In genomic region chr5:163705983-163706771, GRCh38 we compare ENCODE assay signal across 17 cellular contexts.
DNase-seq lines count a peak whose midpoint lies in the region; ATAC-seq and TF ChIP-seq lines count a peak whose summit lies in the region.
"Had no signal": no experiment of that assay in that cellular context is flagged by ENCODE, and none has a peak within 500 bp of the region (broad histone marks: within the 10 kb centered on the region; RNA-seq: fewer than 3 reads in every experiment).

No MANE protein-coding gene starts in this region.

- H3K27ac ChIP-seq in gastrocnemius medialis = no peak overlapping the region
- H3K27ac ChIP-seq: BLaER1 treated with 17β-estradiol and CSF1 and Interleukin-3, amounts not matched to agents 10 nM and 100 nM; parathyroid adenoma had no signal

- H3K4me3 ChIP-seq in AG09309 (ENCODE audit: control insufficient read depth, low read depth, low read length) (no peak overlapping the region), cardiac fibroblast (replicated peaks in 1 of 2; ENCODE audit: low read depth in 2 of 2, low read length in 2 of 2) (no peak overlapping the region), gastrocnemius medialis (no peak overlapping the region)
- H3K4me3 ChIP-seq: BLaER1 treated with 17β-estradiol and CSF1 and Interleukin-3, amounts not matched to agents 10 nM and 100 nM; GM12878; mucosa of descending colon had no signal

- H3K4me1 ChIP-seq in gastrocnemius medialis = no peaks in the 10 kb centered on the region
- H3K4me1 ChIP-seq: BLaER1 treated with 17β-estradiol and CSF1 and Interleukin-3, amounts not matched to agents 10 nM and 100 nM; parathyroid adenoma had no signal

- H3K36me3 ChIP-seq in gastrocnemius medialis = no peaks in the 10 kb centered on the region
- H3K36me3 ChIP-seq: BLaER1 treated with 17β-estradiol and CSF1 and Interleukin-3, amounts not matched to agents 10 nM and 100 nM had no signal

- intact Hi-C loops in gastrocnemius medialis (cut with DNase I; ENCODE audit: low total_unique reads) = no loop called here

- TF ChIP-seq CTCF in AG09309 (IDR thresholded peaks at IDR 0.05; ENCODE audit: control insufficient read depth, insufficient read depth, low read depth, low read length, missing control alignments) (no peak), cardiac fibroblast (IDR thresholded peaks at IDR 0.05; ENCODE audit: low read depth, low read length) (no peak), gastrocnemius medialis (IDR thresholded peaks at IDR 0.05 in 4 of 5, conservative IDR thresholded peaks at IDR 0.05 in 1 of 5) (no peak)

- peak; percentile 20 for DNase-seq in AG09309 (ENCODE audit: low read depth)
- DNase-seq in LHCN-M2 (ENCODE audit: low read depth) = peak; percentile 7
- peak; percentile 33 to 46 for DNase-seq in cardiac fibroblast (ENCODE audit: low read depth in 2 of 2)
- DNase-seq in lung microvascular endothelial cell (ENCODE audit: low read depth in 2 of 2) = peak; percentile 18 to 81
- no peak for DNase-seq in gastrocnemius medialis
- no peak for DNase-seq in globus pallidus (ENCODE audit: low spot score)
- no peak for DNase-seq in kidney tubule cell (ENCODE audit: low spot score)
- DNase-seq: activated CD4-positive, alpha-beta T cell treated with anti-CD3 and anti-CD28 coated beads for 36 hours; activated naive CD8-positive, alpha-beta T cell treated with anti-CD3 and anti-CD28 coated beads for 36 hours; DND-41; mucosa of descending colon; NCI-H187 treated with DMSO at 0.1 percent for 48 hours had no signal

- in situ Hi-C loops in gastrocnemius medialis (cut with MboI; ENCODE audit: low sequenced_read_pairs in 4 of 4) = no loop called here

- H3K27me3 ChIP-seq in gastrocnemius medialis = no peaks in the 10 kb centered on the region
- H3K27me3 ChIP-seq: BLaER1 treated with 17β-estradiol and CSF1 and Interleukin-3, amounts not matched to agents 10 nM and 100 nM had no signal

- no peak for TF ChIP-seq POLR2A in gastrocnemius medialis (IDR thresholded peaks at IDR 0.05)

- ATAC-seq in gastrocnemius medialis (no peak), GM21360 (IDR thresholded peaks at IDR 0.05; ENCODE audit: unreplicated experiment) (no peak)
- ATAC-seq: activated CD4-positive, alpha-beta T cell treated with anti-CD3 and anti-CD28 coated beads for 36 hours; GM12878; HCT116; mucosa of descending colon had no signal

- H3K9me3 ChIP-seq in gastrocnemius medialis = no peaks in the 10 kb centered on the region
- H3K9me3 ChIP-seq: BLaER1 treated with 17β-estradiol and CSF1 and Interleukin-3, amounts not matched to agents 10 nM and 100 nM; mucosa of descending colon had no signal

Comparison
In these comparisons a context has a peak if more than half of its experiments do, and no peak if none do; other contexts are left out.
1. DNase-seq: peak in AG09309 (single experiment), LHCN-M2 (single experiment), cardiac fibroblast (2 of 2) and lung microvascular endothelial cell (2 of 2); none in gastrocnemius medialis (0 of 2), globus pallidus (single experiment) and kidney tubule cell (single experiment).